Comparison of ENCODE assay signal across 20 cellular contexts in genomic region chr5:156383510-156383909, GRCh38. TPM values are rescaled to one million over a fixed set of nuclear protein-coding genes. Genes with fewer than 3 reads are reported as not detected.
A peak's percentile ranks its signal among the peaks of the same experiment; 100 is the strongest.
DNase-seq lines count a peak whose midpoint lies in the region; ATAC-seq, FAIRE-seq and TF ChIP-seq lines count a peak whose summit lies in the region.
"Had no signal": no experiment of that assay in that cellular context is flagged by ENCODE, and none has a peak within 500 bp of the region (broad histone marks: within the 10 kb centered on the region; RNA-seq: fewer than 3 reads in every experiment).

No MANE protein-coding gene starts in this region.

- H3K4me3 ChIP-seq in ACC112 (ENCODE audit: low read depth, low read length) (no peak overlapping the region), GM23248 (peak overlapping the region; percentile 37), bronchial epithelial cell (ENCODE audit: low read depth, low read length) (no peak overlapping the region), heart left ventricle (no peak overlapping the region)
- H3K4me3 ChIP-seq: cardiac muscle cell had no signal

- no peaks in the 10 kb centered on the region for H3K9me2 ChIP-seq in GM23248 (ENCODE audit: insufficient read depth)

- intact Hi-C loops in heart left ventricle (cut with DNase I): no loop called here

- DNase-seq in GM23248: peak; percentile 90
- peak; percentile 10 for DNase-seq in bronchial epithelial cell (ENCODE audit: low read depth)
- DNase-seq in heart left ventricle: no peak
- no peak for DNase-seq in pons (ENCODE audit: low spot score)
- DNase-seq in ureter (ENCODE audit: low spot score): no peak
- no peak for DNase-seq in stimulated activated naive B cell treated with anti-CD40 and anti-IgM and Interleukin-4, amounts not matched to agents 10 μg/mL and 1 μg/mL and 100 μg/mL, for 72 hours
- DNase-seq in stimulated activated CD4-positive, alpha-beta T cell treated with anti-CD3 and anti-CD28 coated beads, Interleukin-1b, Interleukin-23, amount 100 ng/mL, for 48 hours: no peak
- DNase-seq: activated CD4-positive, alpha-beta T cell treated with anti-CD3 and anti-CD28 coated beads for 1 hour; activated CD8-positive, alpha-beta memory T cell treated with anti-CD3 and anti-CD28 coated beads, Interleukin-2, amount 50 U/mL, for 4 hours; activated naive CD4-positive, alpha-beta T cell; GDM1; H7; islet precursor cell; NCI-H2171; stimulated activated CD4-positive, alpha-beta T cell treated with anti-CD3 and anti-CD28 coated beads, Interleukin-12 subunit alpha, Interleukin-12 subunit beta, amount 100 ng/mL, for 4 hours; T-helper 17 cell had no signal

- no peak for FAIRE-seq in bronchial epithelial cell (lab: Jason Lieb, UNC)

- H3K27me3 ChIP-seq in ACC112 (ENCODE audit: insufficient read depth, low read length): no peaks in the 10 kb centered on the region
- no peaks in the 10 kb centered on the region for H3K27me3 ChIP-seq in GM23248 (replicated peaks; ENCODE audit: insufficient read depth)
- no peaks in the 10 kb centered on the region for H3K27me3 ChIP-seq in bronchial epithelial cell (ENCODE audit: control insufficient read depth, insufficient read depth, low read length)
- H3K27me3 ChIP-seq in heart left ventricle: no peaks in the 10 kb centered on the region
- H3K27me3 ChIP-seq: cardiac muscle cell had no signal

- no peaks in the 10 kb centered on the region for H3K36me3 ChIP-seq in ACC112 (ENCODE audit: insufficient read depth, low read length)
- no peaks in the 10 kb centered on the region for H3K36me3 ChIP-seq in GM23248 (ENCODE audit: low read depth)
- no peaks in the 10 kb centered on the region for H3K36me3 ChIP-seq in bronchial epithelial cell (ENCODE audit: control insufficient read depth, insufficient read depth, low read length)
- no peaks in the 10 kb centered on the region for H3K36me3 ChIP-seq in heart left ventricle
- H3K36me3 ChIP-seq: cardiac muscle cell had no signal

- TF ChIP-seq POLR2A in heart left ventricle (IDR thresholded peaks at IDR 0.05): no peak

- no peak overlapping the region for H3K4me3 Mint-ChIP-seq in stimulated activated naive B cell treated with anti-CD40 and anti-IgM and Interleukin-4, amounts not matched to agents 10 μg/mL and 1 μg/mL and 100 μg/mL, for 72 hours
- H3K4me3 Mint-ChIP-seq: stimulated activated naive CD8-positive, alpha-beta T cell treated with anti-CD3 and anti-CD28 coated beads, Interleukin-15, Interleukin-2, amounts not matched to agents 100 ng/mL and 50 ng/mL, for 24 hours; T-helper 17 cell had no signal

- TF ChIP-seq CTCF in bronchial epithelial cell (IDR thresholded peaks at IDR 0.05; ENCODE audit: insufficient read depth, low read length, severe bottlenecking) (no peak), heart left ventricle (IDR thresholded peaks at IDR 0.05) (no peak)

- no peak overlapping the region for H2AFZ ChIP-seq in ACC112 (ENCODE audit: low read length, unreplicated experiment)
- no peak overlapping the region for H2AFZ ChIP-seq in GM23248

- H3K27me3 Mint-ChIP-seq in stimulated activated naive B cell treated with anti-CD40 and anti-IgM and Interleukin-4, amounts not matched to agents 10 μg/mL and 1 μg/mL and 100 μg/mL, for 72 hours: no peaks in the 10 kb centered on the region
- H3K27me3 Mint-ChIP-seq: stimulated activated naive CD8-positive, alpha-beta T cell treated with anti-CD3 and anti-CD28 coated beads, Interleukin-15, Interleukin-2, amounts not matched to agents 100 ng/mL and 50 ng/mL, for 24 hours had no signal

- 0 out of 2 replicates have a peak, but pooled peaks cover 3% of the 10 kb centered on the region for H4K20me1 ChIP-seq in GM23248 (ENCODE audit: insufficient read depth)

- peaks cover 29% of the 10 kb centered on the region for H3F3A ChIP-seq in GM23248 (ENCODE audit: insufficient read depth)

- WGBS in GM23248 (ENCODE audit: low coverage in 1 of 2, low lambda C conversion rate in 2 of 2, missing lambda C conversion rate in 2 of 2), 2 experiments: 0% methylated on average over 1 of the region's 1 CpG
- 28 to 61% (median 56%) methylated on average over 1 of the region's 1 CpG for WGBS in heart left ventricle, 4 donors

- H3K27ac ChIP-seq in ACC112 (ENCODE audit: low read depth, low read length) (peak overlapping the region; percentile 23), GM23248 (peak overlapping the region; percentile 69), heart left ventricle (peak overlapping the region in 8 of 12 donors; percentile 5 to 43 (median 18))
- H3K27ac ChIP-seq: cardiac muscle cell, RWPE1 had no signal

- H3K27ac Mint-ChIP-seq in stimulated activated naive B cell treated with anti-CD40 and anti-IgM and Interleukin-4, amounts not matched to agents 10 μg/mL and 1 μg/mL and 100 μg/mL, for 72 hours: no peak overlapping the region
- H3K27ac Mint-ChIP-seq: stimulated activated naive CD8-positive, alpha-beta T cell treated with anti-CD3 and anti-CD28 coated beads, Interleukin-15, Interleukin-2, amounts not matched to agents 100 ng/mL and 50 ng/mL, for 24 hours; T-helper 17 cell had no signal

- no peaks in the 10 kb centered on the region for H3K4me1 Mint-ChIP-seq in stimulated activated naive B cell treated with anti-CD40 and anti-IgM and Interleukin-4, amounts not matched to agents 10 μg/mL and 1 μg/mL and 100 μg/mL, for 72 hours
- H3K4me1 Mint-ChIP-seq: T-helper 17 cell had no signal

- no peaks in the 10 kb centered on the region for H3K79me2 ChIP-seq in ACC112 (ENCODE audit: control insufficient read depth, insufficient read depth, low read length, unreplicated experiment)
- H3K79me2 ChIP-seq in GM23248 (ENCODE audit: insufficient read depth): peaks cover 22% of the 10 kb centered on the region

- peak overlapping the region; percentile 74 for H3K4me2 ChIP-seq in GM23248 (ENCODE audit: unreplicated experiment)

- H3K4me1 ChIP-seq in ACC112 (ENCODE audit: control insufficient read depth, insufficient read depth, low read length, unreplicated experiment) (peaks cover 12% of the 10 kb centered on the region), GM23248 (ENCODE audit: insufficient read depth) (peaks cover 33% of the 10 kb centered on the region), heart left ventricle (peaks cover 0 to 71% (median 26%) of the 10 kb centered on the region in 12 donors)

- H3K9ac ChIP-seq in GM23248: peak overlapping the region; percentile 36

- no peaks in the 10 kb centered on the region for H3K36me3 Mint-ChIP-seq in stimulated activated naive B cell treated with anti-CD40 and anti-IgM and Interleukin-4, amounts not matched to agents 10 μg/mL and 1 μg/mL and 100 μg/mL, for 72 hours

- H3K9me3 Mint-ChIP-seq in stimulated activated naive B cell treated with anti-CD40 and anti-IgM and Interleukin-4, amounts not matched to agents 10 μg/mL and 1 μg/mL and 100 μg/mL, for 72 hours: no peaks in the 10 kb centered on the region
- H3K9me3 Mint-ChIP-seq: stimulated activated naive CD8-positive, alpha-beta T cell treated with anti-CD3 and anti-CD28 coated beads, Interleukin-15, Interleukin-2, amounts not matched to agents 100 ng/mL and 50 ng/mL, for 24 hours had no signal

- peak; percentile 18 to 67 (median 52) for ATAC-seq in heart left ventricle
- ATAC-seq in stimulated activated naive B cell treated with anti-CD40 and anti-IgM and Interleukin-4, amounts not matched to agents 10 μg/mL and 1 μg/mL and 100 μg/mL, for 72 hours (replicated peaks): no peak
- ATAC-seq: T-helper 17 cell had no signal

- in situ Hi-C loops in GM23248 (cut with MboI): no loop called here

- H3K9me3 ChIP-seq in GM23248 (ENCODE audit: low read depth) (no peaks in the 10 kb centered on the region), heart left ventricle (no peaks in the 10 kb centered on the region)

RNA-seq across cellular contexts. Expression of gene SGCD, which starts 56.5 kb away (rescaled TPM):
- 67.0 and 69.7 TPM in 2 replicates for total RNA-seq in GM23248 (2014; rRNA removed; shearing (Covaris generic))
- polyA plus RNA-seq in GM23248 (2016; fragmentation: Nextera tagmentation; extraction: Ambion mirVana) (68.1 and 71.2 TPM in 2 replicates), heart left ventricle (10 to 100 TPM; 17.4 to 22.6 TPM)
- total RNA-seq in bronchial epithelial cell (under 0.01 and 0.77 TPM in 2 replicates), heart left ventricle (100 to 1,000 TPM in 3 of 9 donors, 10 to 100 TPM in 6; 59.3 to 150 (median 90.3) TPM), ureter (2.8 TPM)
- total RNA-seq: H7, T-helper 17 cell had no signal

Comparison
In these comparisons a context has a peak if more than half of its experiments do, and no peak if none do; other contexts are left out.
1. H3K27ac ChIP-seq: peak in every context shown above with its lines; median percentile 69 in GM23248; 23 in ACC112; 18 in heart left ventricle.
2. DNase-seq: peak in GM23248 (single experiment) and bronchial epithelial cell (single experiment); none in heart left ventricle (0 of 5), pons (single experiment), ureter (single experiment), stimulated activated naive B cell treated with anti-CD40 and anti-IgM and Interleukin-4, amounts not matched to agents 10 μg/mL and 1 μg/mL and 100 μg/mL, for 72 hours (single experiment) and stimulated activated CD4-positive, alpha-beta T cell treated with anti-CD3 and anti-CD28 coated beads, Interleukin-1b, Interleukin-23, amount 100 ng/mL, for 48 hours (single experiment).
3. ATAC-seq: peak in heart left ventricle (4 of 4); none in stimulated activated naive B cell treated with anti-CD40 and anti-IgM and Interleukin-4, amounts not matched to agents 10 μg/mL and 1 μg/mL and 100 μg/mL, for 72 hours (0 of 2).
4. RNA of gene SGCD, which starts 56.5 kb away (total RNA-seq): 59.3 to 150 TPM in heart left ventricle and 67.0 to 69.7 TPM in GM23248; 2.8 TPM in ureter (single experiment) and under 0.01 to 0.77 TPM in bronchial epithelial cell; every median in the first group is over 10 times any median in the second.